In genomic region chr9:104743377-104743985, GRCh38 we compare ENCODE assay signal across 1 cellular context.
TF ChIP-seq lines count a peak whose summit lies in the region.

No MANE protein-coding gene starts in this region.

TF ChIP-seq in K562, 482 proteins besides CTCF, POLR2A, EP300 and RAD21 (continued from another document):
- TF ChIP-seq FOXK2 (conservative IDR thresholded peaks at IDR 0.05 in 1 of 2, IDR thresholded peaks at IDR 0.05 in 1 of 2; ENCODE audit: low read depth in 2 of 2) (0 out of 4 replicates have a peak, but pooled peaks of 1 of the 2 experiments have one; percentile 24), MEF2D (tag; conservative IDR thresholded peaks at IDR 0.05; ENCODE audit: low read depth) (no peak), MYC (IDR thresholded peaks at IDR 0.05; ENCODE audit: low read depth, low read length) (no peak), MYC (CRISPR knock-in tag; IDR thresholded peaks at IDR 0.05; ENCODE audit: borderline replicate concordance, low read depth) (no peak), BCOR (IDR thresholded peaks at IDR 0.05) (no peak), ZNF41 (CRISPR knock-in tag; conservative IDR thresholded peaks at IDR 0.05) (no peak), SMC3 (conservative IDR thresholded peaks at IDR 0.05; ENCODE audit: insufficient read depth, low read depth, low read length) (peak; percentile 64; the same call in 1 of the 2 replicates), PHB2 (IDR thresholded peaks at IDR 0.05; ENCODE audit: low read depth) (no peak), ATF2 (CRISPR knock-in tag; IDR thresholded peaks at IDR 0.05) (no peak), CBX8 (IDR thresholded peaks at IDR 0.05; ENCODE audit: borderline replicate concordance, extremely low read depth, low read depth, low read length, poor library complexity, severe bottlenecking) (no peak), KAT8 (IDR thresholded peaks at IDR 0.05; ENCODE audit: low read depth) (no peak), HBP1 (CRISPR knock-in tag; IDR thresholded peaks at IDR 0.05) (no peak), ZNF212 (CRISPR knock-in tag; IDR thresholded peaks at IDR 0.05) (no peak), CLOCK (CRISPR knock-in tag; IDR thresholded peaks at IDR 0.05; ENCODE audit: borderline replicate concordance) (no peak), ZNF830 (CRISPR knock-in tag; IDR thresholded peaks at IDR 0.05) (no peak), CREBBP (IDR thresholded peaks at IDR 0.05; ENCODE audit: low read depth, low read length) (no peak), TFE3 (CRISPR knock-in tag; IDR thresholded peaks at IDR 0.05) (no peak), ZNF407 (IDR thresholded peaks at IDR 0.05; ENCODE audit: low read depth) (no peak), ZNF436 (CRISPR knock-in tag; IDR thresholded peaks at IDR 0.05) (no peak), CREB3 (tag; conservative IDR thresholded peaks at IDR 0.05; ENCODE audit: low read depth) (no peak)
